In genomic region chr21:45367402-45368351, GRCh38 we compare ENCODE assay signal across 12 cellular contexts. TPM values are rescaled to one million over a fixed set of nuclear protein-coding genes. Genes with fewer than 3 reads are reported as not detected.
DNase-seq lines count a peak whose midpoint lies in the region; ATAC-seq, FAIRE-seq and TF ChIP-seq lines count a peak whose summit lies in the region.
"Had no signal": no experiment of that assay in that cellular context is flagged by ENCODE, and none has a peak within 500 bp of the region (broad histone marks: within the 10 kb centered on the region; RNA-seq: fewer than 3 reads in every experiment).

No MANE protein-coding gene starts in this region.

- no peak for TF ChIP-seq EP300 in stomach (IDR thresholded peaks at IDR 0.05)

- H3K27ac Mint-ChIP-seq in HFFc6, result peak overlapping the region; percentile 100
- H3K27ac Mint-ChIP-seq in natural killer cell, result no peak overlapping the region
- H3K27ac Mint-ChIP-seq in immature natural killer cell, result peak overlapping the region in 2 of 6 donors; percentile 25 to 67
- H3K27ac Mint-ChIP-seq: activated T-helper 1 cell treated with anti-CD3 and anti-CD28 coated beads, Interleukin-12 subunit alpha, Interleukin-12 subunit beta, Interleukin-2, Interleukin-4 antibody, amounts not matched to agents 30 ng/mL and 10 ng/mL and 1 ng/mL, durations not matched to agents 14 hours and 24 hours and 36 hours had no signal

- TF ChIP-seq CTCF in HFFc6 (IDR thresholded peaks at IDR 0.05), result no peak
- TF ChIP-seq CTCF in ascending aorta (IDR thresholded peaks at IDR 0.05), result no peak
- TF ChIP-seq CTCF in stomach (IDR thresholded peaks at IDR 0.05), result no peak
- no peak for TF ChIP-seq CTCF in natural killer cell (IDR thresholded peaks at IDR 0.05)

- intact Hi-C loops in ascending aorta (cut with DNase I) (no loop called here), stomach (cut with DNase I; ENCODE audit: low total_unique reads) (no loop called here), natural killer cell (cut with micrococcal nuclease) (no loop called here)

- peak overlapping the region; percentile 97 to 99 for H3K27ac ChIP-seq in ascending aorta
- H3K27ac ChIP-seq in stomach, result peak overlapping the region; percentile 29 to 72 (median 62)
- H3K27ac ChIP-seq: epithelial cell of prostate had no signal

- H3K9me3 Mint-ChIP-seq in HFFc6 (peaks cover 2% of the 10 kb centered on the region), natural killer cell (no peaks in the 10 kb centered on the region), immature natural killer cell (no peaks in the 10 kb centered on the region)
- H3K9me3 Mint-ChIP-seq: activated T-helper 1 cell treated with anti-CD3 and anti-CD28 coated beads, Interleukin-12 subunit alpha, Interleukin-12 subunit beta, Interleukin-2, Interleukin-4 antibody, amounts not matched to agents 30 ng/mL and 10 ng/mL and 1 ng/mL, durations not matched to agents 14 hours and 24 hours and 36 hours had no signal

- no peak for DNase-seq in HFFc6
- no peak for DNase-seq in ascending aorta (ENCODE audit: low spot score in 2 of 2)
- peak; percentile 71 for DNase-seq in islet precursor cell
- DNase-seq in stomach, result no peak
- no peak for DNase-seq in HTR-8/SVneo (ENCODE audit: insufficient read length, low spot score)
- DNase-seq in natural killer cell, result no peak
- DNase-seq in immature natural killer cell, result no peak
- DNase-seq: activated CD4-positive, alpha-beta T cell treated with anti-CD3 and anti-CD28 coated beads for 48 hours; central memory CD4-positive, alpha-beta T cell; Karpas-422 had no signal

- WGBS in stomach, 5 donors, result 79 to 89% (median 81%) methylated on average over 19 to 25 of the region's 25 CpGs

- H3K4me1 Mint-ChIP-seq in HFFc6 (ENCODE audit: low read depth), result peaks cover 57% of the 10 kb centered on the region
- peaks cover 4 to 20% of the 10 kb centered on the region in 2 donors for H3K4me1 Mint-ChIP-seq in natural killer cell
- peaks cover 17 to 25% of the 10 kb centered on the region in 2 donors for H3K4me1 Mint-ChIP-seq in immature natural killer cell

- H3K4me3 Mint-ChIP-seq in HFFc6 (peak overlapping the region; percentile 62; the same call in 1 of the 2 replicates), natural killer cell (no peak overlapping the region), immature natural killer cell (no peak overlapping the region)
- H3K4me3 Mint-ChIP-seq: activated T-helper 1 cell treated with anti-CD3 and anti-CD28 coated beads, Interleukin-12 subunit alpha, Interleukin-12 subunit beta, Interleukin-2, Interleukin-4 antibody, amounts not matched to agents 30 ng/mL and 10 ng/mL and 1 ng/mL, durations not matched to agents 14 hours and 24 hours and 36 hours had no signal

- H3K36me3 Mint-ChIP-seq in HFFc6 (ENCODE audit: low read depth) (peaks cover 2% of the 10 kb centered on the region), natural killer cell (no peaks in the 10 kb centered on the region), immature natural killer cell (no peaks in the 10 kb centered on the region)

- FAIRE-seq in HTR-8/SVneo (lab: Jason Lieb, UNC), result no peak

- H3K4me1 ChIP-seq in ascending aorta, result peaks cover 21 to 44% of the 10 kb centered on the region in 2 donors
- peaks cover 26 to 40% (median 27%) of the 10 kb centered on the region in 4 donors for H3K4me1 ChIP-seq in stomach

- H3K4me3 ChIP-seq in ascending aorta (no peak overlapping the region), stomach (no peak overlapping the region)

- H3K9me3 ChIP-seq in ascending aorta, result no peaks in the 10 kb centered on the region
- no peaks in the 10 kb centered on the region for H3K9me3 ChIP-seq in stomach

- TF ChIP-seq POLR2A in stomach (IDR thresholded peaks at IDR 0.05), result no peak

- H3K36me3 ChIP-seq in ascending aorta (no peaks in the 10 kb centered on the region), stomach (no peaks in the 10 kb centered on the region)

- no peaks in the 10 kb centered on the region for H3K27me3 ChIP-seq in ascending aorta
- H3K27me3 ChIP-seq in stomach, result peaks cover 0 to 4% (median 0%) of the 10 kb centered on the region in 3 donors

- no peak for ATAC-seq in natural killer cell

- H3K27me3 Mint-ChIP-seq in HFFc6 (ENCODE audit: insufficient read depth) (peaks cover 2% of the 10 kb centered on the region), natural killer cell (ENCODE audit: low read depth in 2 of 2) (peaks cover 8 to 45% of the 10 kb centered on the region in 2 donors), immature natural killer cell (ENCODE audit: low read depth in 3 of 3) (peaks cover 6 to 23% (median 19%) of the 10 kb centered on the region in 3 donors)

RNA-seq across cellular contexts. Expression of gene COL18A1, which starts 37.3 kb away (rescaled TPM):
- total RNA-seq in HFFc6 (2021; fragmentation: NEBNext Ultra II Directional; extraction: Animal tissue kit (Norgen Biotek cat#: 25700)), result 10 to 100 TPM; 39.8 to 93.5 (median 86.8) TPM
- total RNA-seq in ascending aorta, result 699 TPM
- 100 to 1,000 TPM in 1 of 5 donors, 10 to 100 TPM in 4; 19.8 to 212 (median 34.9) TPM for total RNA-seq in stomach
- polyA plus RNA-seq in stomach, result 10 to 100 TPM; 20.0 to 34.3 (median 20.7) TPM
- total RNA-seq in natural killer cell, result 10 to 100 TPM; 12.3 to 22.3 (median 12.7) TPM
- 1 to 10 TPM in 1 of 3 donors, under 1 TPM in 2; 0.30 to 1.8 (median 0.46) TPM for polyA plus RNA-seq in immature natural killer cell
